In genomic region chr1:21544095-21544494, GRCh38 we compare ENCODE assay signal across 32 cellular contexts. TPM values are rescaled to one million over a fixed set of nuclear protein-coding genes. Genes with fewer than 3 reads are reported as not detected.
"Had no signal": no experiment of that assay in that cellular context is flagged by ENCODE, and none has a peak within 500 bp of the region (broad histone marks: within the 10 kb centered on the region; RNA-seq: fewer than 3 reads in every experiment).

No MANE protein-coding gene starts in this region.

- FAIRE-seq: astrocyte, colon, frontal cortex, islet of Langerhans, small intestine, TTC549 had no signal

- H3K27ac Mint-ChIP-seq: activated CD4-positive, alpha-beta memory T cell treated with anti-CD3 and anti-CD28 coated beads for 36 hours; activated T-cell treated with anti-CD3 and anti-CD28 coated beads, Interleukin-2, amount 50 U/mL, for 24 hours; activated T-helper 17 cell treated with anti-CD3 and anti-CD28 coated beads, Interleukin-2, amount 50 U/mL, for 72 hours; natural killer cell; stimulated activated memory B cell treated with anti-CD40 and anti-IgM and Interleukin-4, amounts not matched to agents 10 μg/mL and 1 μg/mL and 100 μg/mL, for 72 hours; stimulated activated naive CD8-positive, alpha-beta T cell treated with anti-CD3 and anti-CD28 coated beads, Interleukin-15, amount 100 ng/mL, for 72 hours; T-helper 1 cell treated with Interleukin-12 subunit alpha and Interleukin-12 subunit beta and Interleukin-4 antibody, amounts not matched to agents 30 μg/mL and 1 μg/mL, for 36 hours had no signal

- H3K9me3 Mint-ChIP-seq: activated CD4-positive, alpha-beta memory T cell treated with anti-CD3 and anti-CD28 coated beads for 36 hours; activated T-cell treated with anti-CD3 and anti-CD28 coated beads, Interleukin-2, amount 50 U/mL, for 24 hours; activated T-helper 17 cell treated with anti-CD3 and anti-CD28 coated beads, Interleukin-2, amount 50 U/mL, for 72 hours; central memory CD8-positive, alpha-beta T cell; natural killer cell; stimulated activated memory B cell treated with anti-CD40 and anti-IgM and Interleukin-4, amounts not matched to agents 10 μg/mL and 1 μg/mL and 100 μg/mL, for 72 hours; stimulated activated naive CD8-positive, alpha-beta T cell treated with anti-CD3 and anti-CD28 coated beads, Interleukin-15, amount 100 ng/mL, for 72 hours; T-helper 1 cell treated with Interleukin-12 subunit alpha and Interleukin-12 subunit beta and Interleukin-4 antibody, amounts not matched to agents 30 μg/mL and 1 μg/mL, for 36 hours had no signal

- ATAC-seq: activated CD4-positive, CD25-positive, alpha-beta regulatory T cell treated with anti-CD3 and anti-CD28 coated beads, Interleukin-2, amount 50 U/mL, for 24 hours; activated T-helper 17 cell treated with anti-CD3 and anti-CD28 coated beads, Interleukin-2, amount 50 U/mL, for 72 hours; natural killer cell; stimulated activated memory B cell treated with anti-CD40 and anti-IgM and Interleukin-4, amounts not matched to agents 10 μg/mL and 1 μg/mL and 100 μg/mL, for 72 hours; stimulated activated naive CD8-positive, alpha-beta T cell treated with anti-CD3 and anti-CD28 coated beads, Interleukin-15, amount 100 ng/mL, for 72 hours had no signal

- H3K4me3 ChIP-seq: sigmoid colon, upper lobe of left lung, vagina had no signal

- H3K4me3 Mint-ChIP-seq: activated CD4-positive, alpha-beta memory T cell treated with anti-CD3 and anti-CD28 coated beads for 36 hours; activated T-cell treated with anti-CD3 and anti-CD28 coated beads, Interleukin-2, amount 50 U/mL, for 24 hours; activated T-helper 17 cell treated with anti-CD3 and anti-CD28 coated beads, Interleukin-2, amount 50 U/mL, for 72 hours; central memory CD8-positive, alpha-beta T cell; natural killer cell; stimulated activated memory B cell treated with anti-CD40 and anti-IgM and Interleukin-4, amounts not matched to agents 10 μg/mL and 1 μg/mL and 100 μg/mL, for 72 hours; stimulated activated naive CD8-positive, alpha-beta T cell treated with anti-CD3 and anti-CD28 coated beads, Interleukin-15, amount 100 ng/mL, for 72 hours; T-helper 1 cell treated with Interleukin-12 subunit alpha and Interleukin-12 subunit beta and Interleukin-4 antibody, amounts not matched to agents 30 μg/mL and 1 μg/mL, for 36 hours had no signal

- H3K4me1 ChIP-seq: vagina had no signal

- H3K27ac ChIP-seq: brain microvascular endothelial cell, sigmoid colon, vagina, VCaP had no signal

- H3K36me3 ChIP-seq: brain microvascular endothelial cell, sigmoid colon, upper lobe of left lung, vagina had no signal

- H3K4me1 Mint-ChIP-seq: activated T-helper 17 cell treated with anti-CD3 and anti-CD28 coated beads, Interleukin-2, amount 50 U/mL, for 72 hours; central memory CD8-positive, alpha-beta T cell; natural killer cell; stimulated activated memory B cell treated with anti-CD40 and anti-IgM and Interleukin-4, amounts not matched to agents 10 μg/mL and 1 μg/mL and 100 μg/mL, for 72 hours; stimulated activated naive CD8-positive, alpha-beta T cell treated with anti-CD3 and anti-CD28 coated beads, Interleukin-15, amount 100 ng/mL, for 72 hours had no signal

- H3K27me3 ChIP-seq: brain microvascular endothelial cell, sigmoid colon, upper lobe of left lung, vagina had no signal

- H3K36me3 Mint-ChIP-seq: activated CD4-positive, alpha-beta memory T cell treated with anti-CD3 and anti-CD28 coated beads for 36 hours; natural killer cell; stimulated activated memory B cell treated with anti-CD40 and anti-IgM and Interleukin-4, amounts not matched to agents 10 μg/mL and 1 μg/mL and 100 μg/mL, for 72 hours had no signal

- DNase-seq: activated CD4-positive, alpha-beta memory T cell treated with anti-CD3 and anti-CD28 coated beads for 36 hours; activated CD4-positive, alpha-beta T cell treated with anti-CD3 and anti-CD28 coated beads for 48 hours; activated CD8-positive, alpha-beta memory T cell treated with anti-CD3 and anti-CD28 coated beads, Interleukin-2, amount 50 U/mL, for 4 hours; activated gamma-delta T cell treated with Interleukin-2 at 50 U/mL for 16 hours; activated naive CD4-positive, alpha-beta T cell treated with anti-CD3 and anti-CD28 coated beads, Interleukin-2, amount 50 U/mL, for 16 hours; activated T-cell treated with anti-CD3 and anti-CD28 coated beads, Interleukin-2, amount 50 U/mL, for 24 hours; amniotic stem cell; brain microvascular endothelial cell; effector CD8-positive, alpha-beta T cell; natural killer cell; sigmoid colon; small intestine; stimulated activated CD4-positive, alpha-beta T cell treated with anti-CD3 and anti-CD28 coated beads, Interleukin-4, amount 100 ng/mL, for 4 hours; stimulated activated CD8-positive, alpha-beta memory T cell treated with anti-CD3 and anti-CD28 coated beads, Interleukin-4, amount 100 ng/mL, for 48 hours; stimulated activated naive CD8-positive, alpha-beta T cell treated with anti-CD3 and anti-CD28 coated beads, Interleukin-15, amount 100 ng/mL, for 72 hours; substantia nigra; T-helper 9 cell; upper lobe of left lung had no signal

- H3K9me3 ChIP-seq: sigmoid colon, upper lobe of left lung, vagina had no signal

RNA-seq across cellular contexts. Expression of gene ALPL, which starts 34.9 kb away (rescaled TPM):
- total RNA-seq: activated CD4-positive, alpha-beta memory T cell treated with anti-CD3 and anti-CD28 coated beads for 36 hours; activated CD8-positive, alpha-beta memory T cell treated with anti-CD3 and anti-CD28 coated beads for 36 hours; activated T-helper 17 cell treated with anti-CD3 and anti-CD28 coated beads, Interleukin-2, amount 50 U/mL, for 72 hours; epithelial cell of proximal tubule had no signal
